Comparison of ENCODE assay signal across 8 cellular contexts in genomic region chr2:218569661-218570500, GRCh38. TPM values are rescaled to one million over a fixed set of nuclear protein-coding genes. Genes with fewer than 3 reads are reported as not detected.
DNase-seq lines count a peak whose midpoint lies in the region; ATAC-seq, FAIRE-seq and TF ChIP-seq lines count a peak whose summit lies in the region.

No MANE protein-coding gene starts in this region.

- intact Hi-C loops in activated CD4-positive, alpha-beta memory T cell treated with anti-CD3 and anti-CD28 coated beads for 36 hours (cut with micrococcal nuclease): loop anchor here (1.0 to 2.0 kb wide), 3 partner anchors 283 to 339 kb away; no protein-coding TSS in a partner anchor
- intact Hi-C loops in posterior vena cava (cut with DNase I): no loop called here

- CTCF ChIA-PET in activated CD4-positive, alpha-beta memory T cell treated with anti-CD3 and anti-CD28 coated beads for 36 hours (lab: Charles Lee): interaction anchor here (0.8 to 1.7 kb wide), 4 partner anchors 9 to 118 kb away, joined by 3 to 5 read pairs (median 3); partner anchors contain the start of genes BCS1L and ZNF142

- H3K4me1 ChIP-seq in CD4-positive, CD25-positive, alpha-beta regulatory T cell (ENCODE audit: control insufficient read depth, insufficient read depth, low read length, poor library complexity, severe bottlenecking): peaks cover 38% of the 10 kb centered on the region

- peaks cover 0 to 2% (median 0%) of the 10 kb centered on the region in 7 donors for H3K9me3 Mint-ChIP-seq in CD4-positive, CD25-positive, alpha-beta regulatory T cell
- no peaks in the 10 kb centered on the region for H3K9me3 Mint-ChIP-seq in activated CD4-positive, alpha-beta memory T cell treated with anti-CD3 and anti-CD28 coated beads for 36 hours
- H3K9me3 Mint-ChIP-seq in glutamatergic neuron (ENCODE audit: unreplicated experiment): no peaks in the 10 kb centered on the region

- peak in 1 of 3 donors; percentile 24 for DNase-seq in CD4-positive, CD25-positive, alpha-beta regulatory T cell
- peak; percentile 9 for DNase-seq in HTR-8/SVneo (ENCODE audit: insufficient read length, low spot score)
- DNase-seq in activated CD4-positive, alpha-beta memory T cell treated with anti-CD3 and anti-CD28 coated beads for 36 hours: peak; percentile 34
- no peak for DNase-seq in glutamatergic neuron
- peak; percentile 61 for DNase-seq in renal cortical epithelial cell (ENCODE audit: low read depth)
- DNase-seq in posterior vena cava (ENCODE audit: low spot score): no peak
- DNase-seq in NCI-H1694 treated with DMSO at 0.1 percent for 48 hours (lab: John Stamatoyannopoulos, UW): no peak

- H3K36me3 Mint-ChIP-seq in CD4-positive, CD25-positive, alpha-beta regulatory T cell: peaks cover 13% of the 10 kb centered on the region
- H3K36me3 Mint-ChIP-seq in activated CD4-positive, alpha-beta memory T cell treated with anti-CD3 and anti-CD28 coated beads for 36 hours: peaks cover 52% of the 10 kb centered on the region
- H3K36me3 Mint-ChIP-seq in glutamatergic neuron (ENCODE audit: unreplicated experiment): no peaks in the 10 kb centered on the region

- H3K27me3 ChIP-seq in CD4-positive, CD25-positive, alpha-beta regulatory T cell (ENCODE audit: control insufficient read depth, insufficient read depth, low read length): no peaks in the 10 kb centered on the region

- H3K27ac ChIP-seq in CD4-positive, CD25-positive, alpha-beta regulatory T cell (ENCODE audit: insufficient read depth, low read length, poor library complexity, severe bottlenecking): peak overlapping the region; percentile 99

- peak overlapping the region; percentile 96 to 100 (median 99) for H3K27ac Mint-ChIP-seq in CD4-positive, CD25-positive, alpha-beta regulatory T cell
- peak overlapping the region; percentile 100 for H3K27ac Mint-ChIP-seq in activated CD4-positive, alpha-beta memory T cell treated with anti-CD3 and anti-CD28 coated beads for 36 hours
- H3K27ac Mint-ChIP-seq in glutamatergic neuron (ENCODE audit: unreplicated experiment): peak overlapping the region; percentile 92

- H3K4me3 ChIP-seq in CD4-positive, CD25-positive, alpha-beta regulatory T cell (ENCODE audit: low read depth, low read length): peak overlapping the region; percentile 94

- peaks cover 6% of the 10 kb centered on the region for H3K27me3 Mint-ChIP-seq in CD4-positive, CD25-positive, alpha-beta regulatory T cell
- H3K27me3 Mint-ChIP-seq in activated CD4-positive, alpha-beta memory T cell treated with anti-CD3 and anti-CD28 coated beads for 36 hours: no peaks in the 10 kb centered on the region
- H3K27me3 Mint-ChIP-seq in glutamatergic neuron (ENCODE audit: unreplicated experiment): peaks cover 4% of the 10 kb centered on the region

- no peaks in the 10 kb centered on the region for H3K9me3 ChIP-seq in CD4-positive, CD25-positive, alpha-beta regulatory T cell (ENCODE audit: control insufficient read depth in 2 of 2, low read length in 2 of 2)

- no peak for TF ChIP-seq CTCF in glutamatergic neuron (IDR thresholded peaks at IDR 0.05; ENCODE audit: partially characterized antibody, unreplicated experiment)

- FAIRE-seq in HTR-8/SVneo (lab: Jason Lieb, UNC): no peak

- POLR2A ChIA-PET in activated CD4-positive, alpha-beta memory T cell treated with anti-CD3 and anti-CD28 coated beads for 36 hours (lab: Charles Lee): interaction anchor here (0.9 to 1.1 kb wide), 4 partner anchors 12 to 300 kb away, joined by 3 read pairs; partner anchors contain the start of genes AAMP, BCS1L, CTDSP1 and PNKD

- peaks cover 24% of the 10 kb centered on the region for H3K36me3 ChIP-seq in CD4-positive, CD25-positive, alpha-beta regulatory T cell (ENCODE audit: control insufficient read depth, insufficient read depth, low read length)

- H3K4me3 Mint-ChIP-seq in CD4-positive, CD25-positive, alpha-beta regulatory T cell: peak overlapping the region; percentile 96 to 99 (median 98)
- H3K4me3 Mint-ChIP-seq in activated CD4-positive, alpha-beta memory T cell treated with anti-CD3 and anti-CD28 coated beads for 36 hours: peak overlapping the region; percentile 96
- H3K4me3 Mint-ChIP-seq in glutamatergic neuron (ENCODE audit: unreplicated experiment): peak overlapping the region; percentile 93

- peaks cover 37 to 72% (median 58%) of the 10 kb centered on the region in 4 donors for H3K4me1 Mint-ChIP-seq in CD4-positive, CD25-positive, alpha-beta regulatory T cell
- peaks cover 50% of the 10 kb centered on the region for H3K4me1 Mint-ChIP-seq in activated CD4-positive, alpha-beta memory T cell treated with anti-CD3 and anti-CD28 coated beads for 36 hours (ENCODE audit: low read depth)
- H3K4me1 Mint-ChIP-seq in glutamatergic neuron (ENCODE audit: low read depth, unreplicated experiment): peaks cover 12% of the 10 kb centered on the region

- no peak for ATAC-seq in CD4-positive, CD25-positive, alpha-beta regulatory T cell (ENCODE audit: low read depth in 2 of 2)
- ATAC-seq in HG03097 (IDR thresholded peaks at IDR 0.05; ENCODE audit: low FRiP score, unreplicated experiment): no peak

RNA-seq across cellular contexts. Expression of gene CNOT9, which starts 1.2 kb away (rescaled TPM):
- total RNA-seq in CD4-positive, CD25-positive, alpha-beta regulatory T cell: 61.0 TPM
- polyA plus RNA-seq in CD4-positive, CD25-positive, alpha-beta regulatory T cell: 10 to 100 TPM; 15.1 to 27.0 (median 22.3) TPM
- 10 to 100 TPM; 84.7 to 87.3 TPM for total RNA-seq in activated CD4-positive, alpha-beta memory T cell treated with anti-CD3 and anti-CD28 coated beads for 36 hours
- total RNA-seq in glutamatergic neuron (ENCODE audit: unreplicated experiment) (58.1 TPM), renal cortical epithelial cell (29.4 and 43.9 TPM in 2 replicates), posterior vena cava (10 to 100 TPM; 29.3 to 31.5 TPM)

RNA-seq across cellular contexts. Expression of gene USP37, which starts 1.7 kb away (rescaled TPM):
- 30.7 TPM for total RNA-seq in CD4-positive, CD25-positive, alpha-beta regulatory T cell
- polyA plus RNA-seq in CD4-positive, CD25-positive, alpha-beta regulatory T cell: 10 to 100 TPM in 3 of 4 donors, 1 to 10 TPM in 1; 9.9 to 12.0 (median 11.7) TPM
- 10 to 100 TPM; 27.2 to 28.7 TPM for total RNA-seq in activated CD4-positive, alpha-beta memory T cell treated with anti-CD3 and anti-CD28 coated beads for 36 hours
- total RNA-seq in glutamatergic neuron (ENCODE audit: unreplicated experiment): 12.7 TPM
- 9.2 and 12.2 TPM in 2 replicates for total RNA-seq in renal cortical epithelial cell
- total RNA-seq in posterior vena cava: 10 to 100 TPM; 11.7 to 13.9 TPM

RNA-seq across cellular contexts. Expression of gene PLCD4, which starts 37.8 kb away (rescaled TPM):
- total RNA-seq in CD4-positive, CD25-positive, alpha-beta regulatory T cell: 0.12 TPM
- polyA plus RNA-seq in CD4-positive, CD25-positive, alpha-beta regulatory T cell: under 1 TPM in 2 of 4 donors, not detected in 2; 0.16 to 0.54 TPM
- total RNA-seq in activated CD4-positive, alpha-beta memory T cell treated with anti-CD3 and anti-CD28 coated beads for 36 hours: under 1 TPM; 0.51 to 0.78 TPM
- total RNA-seq in glutamatergic neuron (ENCODE audit: unreplicated experiment) (1.9 TPM), renal cortical epithelial cell (2.9 and 3.0 TPM in 2 replicates), posterior vena cava (1 to 10 TPM; 1.0 to 1.9 TPM)

Comparison
In these comparisons a context has a peak if more than half of its experiments do, and no peak if none do; other contexts are left out.
1. DNase-seq: peak in HTR-8/SVneo (single experiment), activated CD4-positive, alpha-beta memory T cell treated with anti-CD3 and anti-CD28 coated beads for 36 hours (single experiment) and renal cortical epithelial cell (single experiment); none in glutamatergic neuron (single experiment), posterior vena cava (single experiment) and NCI-H1694 treated with DMSO at 0.1 percent for 48 hours (single experiment).
2. Peak in every context shown above with its lines, with median percentiles within 50 percentile points of each other: H3K27ac Mint-ChIP-seq and H3K4me3 Mint-ChIP-seq.